8 cellular contexts compared by ENCODE assay signal in the genomic region with DNA sequence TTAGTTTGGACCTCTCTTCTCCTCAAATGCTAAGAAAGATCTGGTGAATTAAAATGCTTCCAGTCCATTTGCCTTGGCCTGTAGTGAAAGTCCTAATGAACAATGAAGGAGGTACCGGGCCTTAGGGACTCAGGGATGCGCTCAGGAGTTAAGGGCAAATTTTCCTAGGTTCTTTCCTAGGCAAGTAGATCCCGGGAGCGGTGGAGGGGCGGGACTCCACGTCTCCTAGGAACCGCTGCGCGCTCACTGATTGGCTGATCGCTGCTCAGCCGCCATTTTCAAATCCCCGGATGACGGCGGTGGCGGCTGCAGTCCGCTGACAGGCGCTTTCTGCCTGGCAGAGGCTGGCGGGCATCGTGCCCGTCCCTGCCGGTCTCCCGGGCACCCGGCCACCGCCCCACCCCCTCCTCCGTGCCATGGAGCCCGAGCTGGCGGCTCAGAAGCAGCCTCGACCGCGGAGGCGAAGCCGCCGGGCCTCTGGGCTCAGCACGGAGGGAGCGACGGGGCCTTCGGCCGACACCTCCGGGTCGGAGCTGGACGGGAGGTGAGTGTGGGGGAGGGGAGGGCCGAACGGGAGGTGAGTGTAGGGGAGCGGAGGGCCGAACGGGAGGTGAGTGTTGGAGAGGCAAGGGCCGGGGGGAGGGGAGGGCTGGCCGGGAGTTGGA.
DNase-seq lines count a peak whose midpoint lies in the region; ATAC-seq and TF ChIP-seq lines count a peak whose summit lies in the region.

A gene with protein sequence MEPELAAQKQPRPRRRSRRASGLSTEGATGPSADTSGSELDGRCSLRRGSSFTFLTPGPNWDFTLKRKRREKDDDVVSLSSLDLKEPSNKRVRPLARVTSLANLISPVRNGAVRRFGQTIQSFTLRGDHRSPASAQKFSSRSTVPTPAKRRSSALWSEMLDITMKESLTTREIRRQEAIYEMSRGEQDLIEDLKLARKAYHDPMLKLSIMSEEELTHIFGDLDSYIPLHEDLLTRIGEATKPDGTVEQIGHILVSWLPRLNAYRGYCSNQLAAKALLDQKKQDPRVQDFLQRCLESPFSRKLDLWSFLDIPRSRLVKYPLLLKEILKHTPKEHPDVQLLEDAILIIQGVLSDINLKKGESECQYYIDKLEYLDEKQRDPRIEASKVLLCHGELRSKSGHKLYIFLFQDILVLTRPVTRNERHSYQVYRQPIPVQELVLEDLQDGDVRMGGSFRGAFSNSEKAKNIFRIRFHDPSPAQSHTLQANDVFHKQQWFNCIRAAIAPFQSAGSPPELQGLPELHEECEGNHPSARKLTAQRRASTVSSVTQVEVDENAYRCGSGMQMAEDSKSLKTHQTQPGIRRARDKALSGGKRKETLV (plus strand): TSS at position 281 of the 665 bp plus-strand sequence. CDS start 136 bp downstream, at position 417.

- DNase-seq in AG20443 (ENCODE audit: low spot score) (peak; percentile 99), NCI-H345 treated with DMSO at 0.1 percent for 48 hours (lab: John Stamatoyannopoulos, UW; ENCODE audit: unreplicated experiment) (peak; percentile 69), choroid plexus epithelial cell (ENCODE audit: low read depth) (peak; percentile 86), kidney glomerular epithelial cell (lab: John Stamatoyannopoulos, UW) (peak; percentile 81)
- DNase-seq in activated CD4-positive, alpha-beta T cell treated with anti-CD3 and anti-CD28 coated beads for 1 hour, result peak; percentile 47
- peak; percentile 7 to 40 for DNase-seq in stimulated activated CD4-positive, alpha-beta T cell treated with anti-CD3 and anti-CD28 coated beads, Interleukin-1b, Interleukin-23, amount 100 ng/mL, for 1 hour (ENCODE audit: low read depth in 2 of 2)

- no peak for TF ChIP-seq CTCF in choroid plexus epithelial cell (conservative IDR thresholded peaks at IDR 0.05; ENCODE audit: low read depth, low read length)

- H3K4me3 ChIP-seq in choroid plexus epithelial cell (ENCODE audit: low read depth, low read length), result peak within 1 kb of the TSS; percentile 78

- ATAC-seq in GM19023 (IDR thresholded peaks at IDR 0.05; ENCODE audit: unreplicated experiment), result peak; percentile 97
- peak; percentile 97 for ATAC-seq in HG03196 (IDR thresholded peaks at IDR 0.05; ENCODE audit: unreplicated experiment)

Comparison
In these comparisons a context has a peak if more than half of its experiments do, and no peak if none do; other contexts are left out.
1. Peak in every context shown above with its lines: DNase-seq, ATAC-seq and H3K4me3 ChIP-seq.
2. DNase-seq: peak in every context shown above with its lines; median percentile 99 in AG20443; 86 in choroid plexus epithelial cell; 81 in kidney glomerular epithelial cell; 69 in NCI-H345 treated with DMSO at 0.1 percent for 48 hours; 47 in activated CD4-positive, alpha-beta T cell treated with anti-CD3 and anti-CD28 coated beads for 1 hour; 24 in stimulated activated CD4-positive, alpha-beta T cell treated with anti-CD3 and anti-CD28 coated beads, Interleukin-1b, Interleukin-23, amount 100 ng/mL, for 1 hour.